ENCODE assay signal across 12 cellular contexts in the genomic region with DNA sequence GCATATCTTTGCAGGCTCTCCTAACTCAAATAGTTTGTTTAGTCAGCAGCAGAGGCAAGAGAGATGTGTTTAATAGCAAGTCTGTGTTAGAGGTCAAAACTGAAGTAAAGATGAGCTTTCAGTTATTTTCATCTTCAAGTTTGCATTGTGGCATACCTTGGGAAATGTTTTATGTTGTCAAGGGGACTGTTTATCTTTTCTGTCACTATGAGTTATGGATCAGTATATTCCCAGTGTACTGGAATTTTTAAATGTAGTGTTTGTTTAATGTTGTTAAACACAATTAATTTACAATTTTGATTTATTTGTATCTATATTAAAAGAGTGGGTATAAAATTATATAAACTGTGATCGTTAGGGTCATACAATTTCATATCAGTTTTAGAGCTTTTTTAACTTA.
A peak's percentile ranks its signal among the peaks of the same experiment; 100 is the strongest.
DNase-seq lines count a peak whose midpoint lies in the region; ATAC-seq, FAIRE-seq and TF ChIP-seq lines count a peak whose summit lies in the region.
"Had no signal": no experiment of that assay in that cellular context is flagged by ENCODE, and none has a peak within 500 bp of the region (broad histone marks: within the 10 kb centered on the region; RNA-seq: fewer than 3 reads in every experiment).

No MANE protein-coding gene starts in this region.

- H3K27ac ChIP-seq in SK-N-MC, result peak overlapping the region; percentile 33; the same call in 1 of the 2 replicates
- peak overlapping the region in 3 of 4 donors; percentile 85 to 97 (median 97) for H3K27ac ChIP-seq in pancreas

- peak; percentile 47 for FAIRE-seq in frontal cortex (lab: Jason Lieb, UNC)
- peak; percentile 83 for FAIRE-seq in pancreas (lab: Jason Lieb, UNC)

- H3K36me3 ChIP-seq in SK-N-MC (ENCODE audit: insufficient read depth, low read length), result no peaks in the 10 kb centered on the region
- no peaks in the 10 kb centered on the region for H3K36me3 ChIP-seq in pancreas

- H3K4me3 ChIP-seq in SK-N-MC (peak overlapping the region; percentile 97), pancreas (peak overlapping the region in 3 of 4 donors; percentile 6 to 71 (median 62))

- no peak for ATAC-seq in pancreas
- no peak for ATAC-seq in HG03095 (IDR thresholded peaks at IDR 0.05; ENCODE audit: unreplicated experiment)
- ATAC-seq: natural killer cell treated with Interleukin-12 subunit alpha and Interleukin-12 subunit beta and Interleukin-15 and Interleukin-18, amount 100 ng/mL, for 72 hours had no signal

- H3K4me1 ChIP-seq in pancreas, result peaks cover 10 to 31% (median 22%) of the 10 kb centered on the region in 3 donors

- H3K9ac ChIP-seq in SK-N-MC (ENCODE audit: insufficient read length), result peak overlapping the region; percentile 84

- H3K9me3 ChIP-seq in SK-N-MC (ENCODE audit: low read depth, low read length) (no peaks in the 10 kb centered on the region), pancreas (no peaks in the 10 kb centered on the region)

- intact Hi-C loops in pancreas (cut with DNase I), result loop anchor here in 1 of 3 donors (10.0 kb wide), 1 partner anchor 316 kb away; no protein-coding TSS in a partner anchor

- in situ Hi-C loops in ACHN (cut with HindIII; ENCODE audit: low pct_ligation_motif_present, low pct_unique_long_range_greater_than_20kb, low sequenced_read_pairs), result loop anchor here (25.0 kb wide), 1 partner anchor 324 kb away; the partner anchor contains the start of gene FOXP2

- TF ChIP-seq CTCF in pancreas (IDR thresholded peaks at IDR 0.05), result no peak

- WGBS in pancreas, 2 donors, result 29 to 37% methylated on average over 1 of the region's 1 CpG

- peaks cover 0 to 4% (median 0%) of the 10 kb centered on the region in 4 donors for H3K27me3 ChIP-seq in pancreas

- DNase-seq in ACHN (peak; percentile 17), SK-N-MC (ENCODE audit: low read depth, low spot score) (no peak), frontal cortex (ENCODE audit: low spot score in 2 of 2) (no peak), pancreas (no peak), NCI-H774 (lab: John Stamatoyannopoulos, UW) (no peak), T-helper 9 cell (no peak)
- no peak for DNase-seq in activated CD4-positive, alpha-beta T cell treated with anti-CD3 and anti-CD28 coated beads, Interleukin-2, amount 50 U/mL, for 48 hours
- DNase-seq: activated CD4-positive, alpha-beta T cell treated with anti-CD3 and anti-CD28 coated beads for 1 hour; activated T-cell treated with anti-CD3 and anti-CD28 coated beads, Interleukin-2, amount 50 U/mL, for 1 hour; trophoblast cell had no signal
